Comparison of ENCODE assay signal across 21 cellular contexts in the genomic region with DNA sequence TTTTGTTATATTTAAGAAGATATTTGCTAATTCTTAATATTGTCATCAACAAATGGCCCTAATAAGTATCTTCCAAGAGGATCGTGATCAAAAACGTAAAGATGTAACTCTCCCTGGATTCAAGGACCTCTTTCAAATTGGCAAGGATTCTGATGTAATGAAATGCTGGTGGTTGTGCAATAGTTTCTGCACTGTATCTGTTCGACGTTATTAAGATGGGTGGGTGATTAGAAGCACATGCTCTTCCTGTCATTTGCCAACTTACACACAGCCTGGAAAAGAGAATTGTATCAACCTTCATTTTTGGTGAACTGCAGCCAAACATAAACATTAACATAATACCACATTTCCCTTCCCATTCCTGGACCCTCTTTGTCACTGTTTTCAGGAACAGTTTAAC. TPM values are rescaled to one million over a fixed set of nuclear protein-coding genes. Genes with fewer than 3 reads are reported as not detected.
A peak's percentile ranks its signal among the peaks of the same experiment; 100 is the strongest.
DNase-seq lines count a peak whose midpoint lies in the region; ATAC-seq and TF ChIP-seq lines count a peak whose summit lies in the region.
"Had no signal": no experiment of that assay in that cellular context is flagged by ENCODE, and none has a peak within 500 bp of the region (broad histone marks: within the 10 kb centered on the region; RNA-seq: fewer than 3 reads in every experiment).

No MANE protein-coding gene starts in this region.

- DNase-seq in EL = peak; percentile 55
- peak; percentile 38 for DNase-seq in NCI-H460 (ENCODE audit: extremely low read depth, low read depth)
- DNase-seq in dedifferentiated amniotic fluid mesenchymal stem cell (ENCODE audit: extremely low spot score) = peak; percentile 84
- DNase-seq in lung microvascular endothelial cell (ENCODE audit: low read depth in 2 of 2) = peak; percentile 16 to 44
- DNase-seq in SKM-1 (lab: John Stamatoyannopoulos, UW; ENCODE audit: unreplicated experiment) = no peak
- DNase-seq in thyroid gland = no peak
- DNase-seq: activated CD4-positive, alpha-beta T cell treated with anti-CD3 and anti-CD28 coated beads, Interleukin-2, amount 10 ng/mL, durations not matched to agents 24 days and 14 days; activated T-cell treated with anti-CD3 and anti-CD28 coated beads, Interleukin-2, amount 50 U/mL, for 1 hour; CD4-positive, alpha-beta T cell; effector memory CD8-positive, alpha-beta T cell; head of caudate nucleus; KG1; NCI-H1694; NCI-H510A treated with DMSO at 0.1 percent for 48 hours; ovary; small intestine; stimulated activated naive CD4-positive, alpha-beta T cell treated with Interleukin-2 at 50 U/mL for 16 hours had no signal

- no peaks in the 10 kb centered on the region for H3K9me3 ChIP-seq in thyroid gland
- H3K9me3 ChIP-seq: HAP-1, ovary had no signal

- no peaks in the 10 kb centered on the region for H3K27me3 ChIP-seq in thyroid gland
- H3K27me3 ChIP-seq: ovary had no signal

- 6 to 12% methylated on average over 4 of the region's 4 CpGs for WGBS in thyroid gland, 2 donors

- peaks cover 0 to 14% of the 10 kb centered on the region in 2 donors for H3K4me1 ChIP-seq in thyroid gland
- H3K4me1 ChIP-seq: HAP-1 had no signal

- intact Hi-C loops in thyroid gland (cut with DNase I) = no loop called here

- TF ChIP-seq POLR2A in thyroid gland (IDR thresholded peaks at IDR 0.05) = no peak

- H3K36me3 ChIP-seq in thyroid gland = no peaks in the 10 kb centered on the region
- H3K36me3 ChIP-seq: cardiac muscle cell, HAP-1, ovary had no signal

- TF ChIP-seq CTCF in thyroid gland (IDR thresholded peaks at IDR 0.05) = no peak

- no peak overlapping the region for H3K27ac ChIP-seq in thyroid gland
- H3K27ac ChIP-seq: cardiac muscle cell, ovary had no signal

- ATAC-seq in HG02763 (IDR thresholded peaks at IDR 0.05; ENCODE audit: unreplicated experiment) = no peak
- ATAC-seq: activated naive CD4-positive, alpha-beta T cell treated with anti-CD3 and anti-CD28 coated beads, Interleukin-2, amount 50 U/mL, for 72 hours; effector memory CD8-positive, alpha-beta T cell had no signal

- no peak overlapping the region for H3K4me3 ChIP-seq in thyroid gland (replicated peaks in 1 of 3)
- H3K4me3 ChIP-seq: cardiac muscle cell, HAP-1, ovary had no signal

RNA-seq across cellular contexts. Expression of a gene that starts 9.8 kb away (rescaled TPM):
- total RNA-seq in NCI-H460 (2014; rRNA removed; shearing (Covaris generic)) = 78.5 and 88.4 TPM in 2 replicates
- 10.8 and 11.3 TPM in 2 replicates for polyA plus RNA-seq in NCI-H460 (2014; cell fraction: nucleus; rRNA removed)
- total RNA-seq in lung microvascular endothelial cell (not detected in 2 replicates), thyroid gland (1 to 10 TPM in 2 of 4 donors, under 1 TPM in 2; 0.45 to 5.5 (median 1.7) TPM)
- total RNA-seq: activated CD4-positive, alpha-beta T cell treated with anti-CD3 and anti-CD28 coated beads, Interleukin-2, amount 10 ng/mL, durations not matched to agents 24 days and 14 days; activated naive CD4-positive, alpha-beta T cell treated with anti-CD3 and anti-CD28 coated beads, Interleukin-2, amount 50 U/mL, for 72 hours; cardiac muscle cell; CD4-positive, alpha-beta T cell had no signal
- polyA plus RNA-seq: cardiac muscle cell had no signal

Comparison
In these comparisons a context has a peak if more than half of its experiments do, and no peak if none do; other contexts are left out.
1. DNase-seq: peak in EL (single experiment), NCI-H460 (single experiment), dedifferentiated amniotic fluid mesenchymal stem cell (single experiment) and lung microvascular endothelial cell (2 of 2); none in SKM-1 (single experiment) and thyroid gland (0 of 2).
2. RNA of a gene that starts 9.8 kb away (total RNA-seq): 78.5 to 88.4 TPM in NCI-H460; 0.45 to 5.5 TPM in thyroid gland and not detected in lung microvascular endothelial cell; every median in the first group is over 10 times any median in the second.